15 cellular contexts compared by ENCODE assay signal in genomic region chr7:99042957-99043356, GRCh38.
DNase-seq lines count a peak whose midpoint lies in the region; ATAC-seq and TF ChIP-seq lines count a peak whose summit lies in the region.
"Had no signal": no experiment of that assay in that cellular context is flagged by ENCODE, and none has a peak within 500 bp of the region (broad histone marks: within the 10 kb centered on the region; RNA-seq: fewer than 3 reads in every experiment).

No MANE protein-coding gene starts in this region.

- peaks cover 7 to 10% of the 10 kb centered on the region in 2 donors for H3K4me1 Mint-ChIP-seq in natural killer cell
- peaks cover 6% of the 10 kb centered on the region in 2 donors for H3K4me1 Mint-ChIP-seq in natural killer cell treated with Interleukin-12 subunit alpha and Interleukin-12 subunit beta and Interleukin-15 and Interleukin-18, amount 100 ng/mL, for 72 hours (ENCODE audit: low read depth in 2 of 2)

- 61 to 65% methylated on average over 4 to 5 of the region's 5 CpGs for WGBS in transverse colon (ENCODE audit: low coverage in 1 of 2), 2 donors

- H3K9me3 Mint-ChIP-seq in natural killer cell: no peaks in the 10 kb centered on the region
- no peaks in the 10 kb centered on the region for H3K9me3 Mint-ChIP-seq in natural killer cell treated with Interleukin-12 subunit alpha and Interleukin-12 subunit beta and Interleukin-15 and Interleukin-18, amount 100 ng/mL, for 72 hours

- TF ChIP-seq POLR2A in transverse colon (IDR thresholded peaks at IDR 0.05): no peak

- ATAC-seq in natural killer cell (no peak), HG03354 (IDR thresholded peaks at IDR 0.05; ENCODE audit: poor library complexity, severe bottlenecking, unreplicated experiment) (no peak), GM21423 (IDR thresholded peaks at IDR 0.05; ENCODE audit: unreplicated experiment) (no peak)
- ATAC-seq in natural killer cell treated with Interleukin-12 subunit alpha and Interleukin-12 subunit beta and Interleukin-15 and Interleukin-18, amount 100 ng/mL, for 72 hours: no peak

- no peaks in the 10 kb centered on the region for H3K27me3 ChIP-seq in brain microvascular endothelial cell (replicated peaks)
- no peaks in the 10 kb centered on the region for H3K27me3 ChIP-seq in transverse colon

- no peak for TF ChIP-seq CTCF in natural killer cell (IDR thresholded peaks at IDR 0.05)
- no peak for TF ChIP-seq CTCF in brain microvascular endothelial cell (IDR thresholded peaks at IDR 0.05; ENCODE audit: low read depth, low read length, missing control alignments)
- no peak for TF ChIP-seq CTCF in transverse colon (IDR thresholded peaks at IDR 0.05)
- no peak for TF ChIP-seq CTCF in foreskin fibroblast (IDR thresholded peaks at IDR 0.05; ENCODE audit: low read depth, low read length)

- H3K4me3 Mint-ChIP-seq in natural killer cell: no peak overlapping the region
- H3K4me3 Mint-ChIP-seq in natural killer cell treated with Interleukin-12 subunit alpha and Interleukin-12 subunit beta and Interleukin-15 and Interleukin-18, amount 100 ng/mL, for 72 hours: no peak overlapping the region

- H3K27ac ChIP-seq in brain microvascular endothelial cell (peak overlapping the region; percentile 58), transverse colon (peak overlapping the region; percentile 8 to 77 (median 63))

- DNase-seq in natural killer cell (no peak), brain microvascular endothelial cell (peak; percentile 64), lung microvascular endothelial cell (ENCODE audit: low read depth in 2 of 2) (peak; percentile 52 to 83), transverse colon (no peak), foreskin fibroblast (no peak)
- DNase-seq in natural killer cell treated with Interleukin-12 subunit alpha and Interleukin-12 subunit beta and Interleukin-15 and Interleukin-18, amount 100 ng/mL, for 72 hours (ENCODE audit: low spot score): no peak
- DNase-seq: activated CD4-positive, alpha-beta T cell treated with anti-CD3 and anti-CD28 coated beads, Interleukin-2, amount 50 U/mL, for 4 hours; DMS 273 treated with DMSO at 0.1 percent for 48 hours; left cardiac atrium; MV-4-11; NCI-H2081 treated with DMSO at 0.1 percent for 48 hours; SHP77; stimulated activated naive CD4-positive, alpha-beta T cell had no signal

- TF ChIP-seq EP300 in transverse colon (IDR thresholded peaks at IDR 0.05; ENCODE audit: low read depth): no peak

- peaks cover 10 to 33% (median 20%) of the 10 kb centered on the region in 4 donors for H3K4me1 ChIP-seq in transverse colon

- intact Hi-C loops in natural killer cell (cut with micrococcal nuclease) (no loop called here), transverse colon (cut with DNase I; ENCODE audit: low total_unique reads) (no loop called here)

- peaks cover 25% of the 10 kb centered on the region for H3K36me3 Mint-ChIP-seq in natural killer cell
- peaks cover 34% of the 10 kb centered on the region for H3K36me3 Mint-ChIP-seq in natural killer cell treated with Interleukin-12 subunit alpha and Interleukin-12 subunit beta and Interleukin-15 and Interleukin-18, amount 100 ng/mL, for 72 hours

- in situ Hi-C loops in brain microvascular endothelial cell (cut with HindIII; ENCODE audit: low pct_ligation_motif_present, low sequenced_read_pairs): no loop called here
- in situ Hi-C loops in transverse colon (cut with MboI; ENCODE audit: low pct_ligation_motif_present in 1 of 4, low pct_unique_long_range_greater_than_20kb in 1 of 4, low sequenced_read_pairs in 3 of 4): loop anchor here in 3 of 4 donors (5.0 to 10.0 kb wide), 3 partner anchors 102 to 272 kb away; partner anchors contain the start of gene SMURF1 (in 1 of the 3)

- H3K36me3 ChIP-seq in brain microvascular endothelial cell (replicated peaks): peaks cover 51% of the 10 kb centered on the region
- H3K36me3 ChIP-seq in transverse colon: peaks cover 0 to 40% (median 19%) of the 10 kb centered on the region in 4 donors

- H3K27me3 Mint-ChIP-seq in natural killer cell (ENCODE audit: low read depth in 2 of 2): no peaks in the 10 kb centered on the region
- H3K27me3 Mint-ChIP-seq in natural killer cell treated with Interleukin-12 subunit alpha and Interleukin-12 subunit beta and Interleukin-15 and Interleukin-18, amount 100 ng/mL, for 72 hours: no peaks in the 10 kb centered on the region

- H3K4me3 ChIP-seq in brain microvascular endothelial cell (ENCODE audit: low read depth, low read length): no peak overlapping the region
- no peak overlapping the region for H3K4me3 ChIP-seq in transverse colon
- H3K4me3 ChIP-seq in foreskin fibroblast (ENCODE audit: low read depth in 1 of 2, low read length in 2 of 2): no peak overlapping the region

- peak overlapping the region; percentile 4 to 46 for H3K27ac Mint-ChIP-seq in natural killer cell
- no peak overlapping the region for H3K27ac Mint-ChIP-seq in natural killer cell treated with Interleukin-12 subunit alpha and Interleukin-12 subunit beta and Interleukin-15 and Interleukin-18, amount 100 ng/mL, for 72 hours

- H3K9me3 ChIP-seq in transverse colon: no peaks in the 10 kb centered on the region

Comparison
In these comparisons a context has a peak if more than half of its experiments do, and no peak if none do; other contexts are left out.
1. H3K27ac Mint-ChIP-seq: peak in natural killer cell (2 of 2); none in natural killer cell treated with Interleukin-12 subunit alpha and Interleukin-12 subunit beta and Interleukin-15 and Interleukin-18, amount 100 ng/mL, for 72 hours (0 of 2).
2. DNase-seq: peak in brain microvascular endothelial cell (single experiment) and lung microvascular endothelial cell (2 of 2); none in natural killer cell (single experiment), natural killer cell treated with Interleukin-12 subunit alpha and Interleukin-12 subunit beta and Interleukin-15 and Interleukin-18, amount 100 ng/mL, for 72 hours (single experiment), transverse colon (single experiment) and foreskin fibroblast (0 of 2).